30 cellular contexts compared by ENCODE assay signal in genomic region chr21:14841511-14842472, GRCh38.
"Had no signal": no experiment of that assay in that cellular context is flagged by ENCODE, and none has a peak within 500 bp of the region (broad histone marks: within the 10 kb centered on the region; RNA-seq: fewer than 3 reads in every experiment).

No MANE protein-coding gene starts in this region.

- H3K4me3 ChIP-seq: ascending aorta, breast epithelium, cardiac muscle cell, coronary artery, dorsolateral prefrontal cortex, gastrocnemius medialis had no signal

- H3K27me3 Mint-ChIP-seq: activated CD4-positive, alpha-beta memory T cell treated with anti-CD3 and anti-CD28 coated beads, Interleukin-2, amount 10 ng/mL, durations not matched to agents 7 days and 5 days; activated CD4-positive, alpha-beta T cell treated with anti-CD3 and anti-CD28 coated beads, Interleukin-2, amount 10 ng/mL, durations not matched to agents 7 days and 5 days; activated naive CD4-positive, alpha-beta T cell treated with anti-CD3 and anti-CD28 coated beads, Interleukin-2, amount 10 ng/mL, durations not matched to agents 7 days and 5 days; activated T-cell treated with anti-CD3 and anti-CD28 coated beads, Interleukin-2, amount 50 U/mL, for 24 hours; brain; dendritic cell treated with granulocyte-macrophage colony-stimulating factor and Interleukin-4, amounts not matched to agents 40 ng/mL and 50 ng/mL, for 4 days had no signal

- DNase-seq: activated CD4-positive, alpha-beta memory T cell treated with anti-CD3 and anti-CD28 coated beads, Interleukin-2, amount 10 ng/mL, durations not matched to agents 7 days and 5 days; activated CD4-positive, alpha-beta T cell treated with anti-CD3 and anti-CD28 coated beads for 1 hour; activated CD4-positive, alpha-beta T cell treated with anti-CD3 and anti-CD28 coated beads for 4 hours; activated CD4-positive, alpha-beta T cell treated with anti-CD3 and anti-CD28 coated beads, Interleukin-2, amount 10 ng/mL, durations not matched to agents 7 days and 5 days; activated CD4-positive, alpha-beta T cell treated with anti-CD3 and anti-CD28 coated beads, Interleukin-2, amount 50 U/mL, for 4 hours; activated CD8-positive, alpha-beta memory T cell treated with anti-CD3 and anti-CD28 coated beads, Interleukin-2, amount 50 U/mL, for 48 hours; activated gamma-delta T cell; activated naive CD4-positive, alpha-beta T cell; activated naive CD4-positive, alpha-beta T cell treated with anti-CD3 and anti-CD28 coated beads, Interleukin-2, amount 10 ng/mL, durations not matched to agents 7 days and 5 days; activated naive CD8-positive, alpha-beta T cell treated with anti-CD3 and anti-CD28 coated beads, Interleukin-2, amount 10 ng/mL, durations not matched to agents 7 days and 5 days; activated T-cell treated with anti-CD3 and anti-CD28 coated beads for 4 hours; activated T-cell treated with anti-CD3 and anti-CD28 coated beads, Interleukin-2, amount 50 U/mL, for 24 hours; activated T-cell treated with anti-CD3 and anti-CD28 coated beads, Interleukin-2, amount 50 U/mL, for 72 hours; central memory CD4-positive, alpha-beta T cell; cerebellar nuclear complex; dorsolateral prefrontal cortex; effector memory CD4-positive, alpha-beta T cell; endodermal cell; foreskin keratinocyte; gastrocnemius medialis; glutamatergic neuron; T-helper 2 cell had no signal

- ATAC-seq: activated naive CD4-positive, alpha-beta T cell treated with anti-CD3 and anti-CD28 coated beads, Interleukin-2, amount 50 U/mL, for 72 hours; activated T-cell treated with anti-CD3 and anti-CD28 coated beads, Interleukin-2, amount 50 U/mL, for 72 hours; esophagus mucosa; foreskin keratinocyte; gastrocnemius medialis had no signal

- H3K4me3 Mint-ChIP-seq: activated CD4-positive, alpha-beta memory T cell treated with anti-CD3 and anti-CD28 coated beads, Interleukin-2, amount 10 ng/mL, durations not matched to agents 7 days and 5 days; activated CD4-positive, alpha-beta T cell treated with anti-CD3 and anti-CD28 coated beads, Interleukin-2, amount 10 ng/mL, durations not matched to agents 7 days and 5 days; activated naive CD4-positive, alpha-beta T cell treated with anti-CD3 and anti-CD28 coated beads, Interleukin-2, amount 10 ng/mL, durations not matched to agents 7 days and 5 days; activated naive CD8-positive, alpha-beta T cell treated with anti-CD3 and anti-CD28 coated beads, Interleukin-2, amount 10 ng/mL, durations not matched to agents 7 days and 5 days; activated T-cell treated with anti-CD3 and anti-CD28 coated beads, Interleukin-2, amount 50 U/mL, for 24 hours; activated T-cell treated with anti-CD3 and anti-CD28 coated beads, Interleukin-2, amount 50 U/mL, for 72 hours; brain; dendritic cell treated with granulocyte-macrophage colony-stimulating factor and Interleukin-4, amounts not matched to agents 40 ng/mL and 50 ng/mL, for 4 days; endodermal cell had no signal

- H3K27ac ChIP-seq: ascending aorta, breast epithelium, cardiac muscle cell, coronary artery, dorsolateral prefrontal cortex, foreskin keratinocyte, gastrocnemius medialis had no signal

- H3K27ac Mint-ChIP-seq: activated CD4-positive, alpha-beta memory T cell treated with anti-CD3 and anti-CD28 coated beads, Interleukin-2, amount 10 ng/mL, durations not matched to agents 7 days and 5 days; activated CD4-positive, alpha-beta T cell treated with anti-CD3 and anti-CD28 coated beads, Interleukin-2, amount 10 ng/mL, durations not matched to agents 7 days and 5 days; activated naive CD4-positive, alpha-beta T cell treated with anti-CD3 and anti-CD28 coated beads, Interleukin-2, amount 10 ng/mL, durations not matched to agents 7 days and 5 days; activated naive CD4-positive, alpha-beta T cell treated with anti-CD3 and anti-CD28 coated beads, Interleukin-2, amount 50 U/mL, for 72 hours; activated naive CD8-positive, alpha-beta T cell treated with anti-CD3 and anti-CD28 coated beads, Interleukin-2, amount 10 ng/mL, durations not matched to agents 7 days and 5 days; activated T-cell treated with anti-CD3 and anti-CD28 coated beads, Interleukin-2, amount 50 U/mL, for 24 hours; activated T-cell treated with anti-CD3 and anti-CD28 coated beads, Interleukin-2, amount 50 U/mL, for 72 hours; dendritic cell treated with granulocyte-macrophage colony-stimulating factor and Interleukin-4, amounts not matched to agents 40 ng/mL and 50 ng/mL, for 4 days; endodermal cell had no signal

- H3K36me3 ChIP-seq: ascending aorta, breast epithelium, cardiac muscle cell, gastrocnemius medialis had no signal

- H3K9me3 ChIP-seq: ascending aorta, breast epithelium, gastrocnemius medialis had no signal

- H3K27me3 ChIP-seq: ascending aorta, breast epithelium, cardiac muscle cell, dorsolateral prefrontal cortex, foreskin keratinocyte, gastrocnemius medialis had no signal

- H3K4me1 ChIP-seq: ascending aorta, breast epithelium, foreskin keratinocyte, gastrocnemius medialis had no signal

- H3K36me3 Mint-ChIP-seq: activated naive CD4-positive, alpha-beta T cell treated with anti-CD3 and anti-CD28 coated beads, Interleukin-2, amount 10 ng/mL, durations not matched to agents 7 days and 5 days had no signal
